25 cellular contexts compared by ENCODE assay signal in genomic region chr10:64449603-64450002, GRCh38.
"Had no signal": no experiment of that assay in that cellular context is flagged by ENCODE, and none has a peak within 500 bp of the region (broad histone marks: within the 10 kb centered on the region; RNA-seq: fewer than 3 reads in every experiment).

No MANE protein-coding gene starts in this region.

- ATAC-seq: stimulated activated effector memory CD8-positive, alpha-beta T cell treated with anti-CD3 and anti-CD28 coated beads, Interleukin-12 subunit alpha, Interleukin-12 subunit beta, amount 100 ng/mL, for 72 hours; stimulated activated memory B cell treated with anti-CD40 and anti-IgM and Interleukin-4, amounts not matched to agents 10 μg/mL and 1 μg/mL and 100 μg/mL, for 72 hours; stimulated activated naive B cell treated with anti-CD40 and anti-IgM and Interleukin-4, amounts not matched to agents 10 μg/mL and 1 μg/mL and 100 μg/mL, for 72 hours; stimulated activated naive CD8-positive, alpha-beta T cell treated with anti-CD3 and anti-CD28 coated beads, Interleukin-15, amount 100 ng/mL, for 72 hours; stimulated activated naive CD8-positive, alpha-beta T cell treated with anti-CD3 and anti-CD28 coated beads, Interleukin-15, Interleukin-2, amounts not matched to agents 100 U/mL and 50 U/mL, for 24 hours; upper lobe of right lung had no signal

- H3K4me1 ChIP-seq: stomach, testis, thyroid gland, tibial artery, tibial nerve, transverse colon, upper lobe of left lung, upper lobe of right lung, uterus, vagina had no signal

- H3K9me3 ChIP-seq: testis, thoracic aorta, thyroid gland, tibial artery, transverse colon, upper lobe of left lung, upper lobe of right lung, uterus, vagina had no signal

- H3K27me3 ChIP-seq: stomach, testis, thyroid gland, tibial artery, tibial nerve, transverse colon, upper lobe of left lung, upper lobe of right lung, uterus, vagina had no signal

- H3K36me3 ChIP-seq: stomach, thoracic aorta, thyroid gland, tibial artery, tibial nerve, transverse colon, upper lobe of left lung, upper lobe of right lung, uterus, vagina had no signal

- H3K27ac ChIP-seq: stomach, testis, thoracic aorta, thyroid gland, tibial artery, tibial nerve, transverse colon, upper lobe of left lung, upper lobe of right lung, uterus, vagina had no signal

- DNase-seq: stimulated activated CD4-positive, alpha-beta T cell treated with anti-CD3 and anti-CD28 coated beads, Interleukin-2, amount 100 ng/mL, for 48 hours; stimulated activated CD4-positive, alpha-beta T cell treated with anti-CD3 and anti-CD28 coated beads, Interleukin-4, amount 100 ng/mL, for 1 hour; stimulated activated CD4-positive, alpha-beta T cell treated with anti-CD3 and anti-CD28 coated beads, Interleukin-4, amount 100 ng/mL, for 24 hours; stimulated activated CD4-positive, alpha-beta T cell treated with anti-CD3 and anti-CD28 coated beads, Interleukin-4, amount 100 ng/mL, for 4 hours; stimulated activated CD8-positive, alpha-beta memory T cell treated with anti-CD3 and anti-CD28 coated beads, Interleukin-4, amount 100 ng/mL, for 48 hours; stimulated activated naive B cell treated with anti-CD40 and anti-IgM and Interleukin-4, amounts not matched to agents 10 μg/mL and 1 μg/mL and 100 μg/mL, for 72 hours; stimulated activated naive CD4-positive, alpha-beta T cell; stimulated activated naive CD4-positive, alpha-beta T cell treated with Interleukin-2 at 50 U/mL for 16 hours; stimulated activated naive CD8-positive, alpha-beta T cell treated with anti-CD3 and anti-CD28 coated beads, Interleukin-15, amount 100 ng/mL, for 72 hours; stimulated activated naive CD8-positive, alpha-beta T cell treated with anti-CD3 and anti-CD28 coated beads, Interleukin-15, Interleukin-2, amounts not matched to agents 100 U/mL and 50 U/mL, for 24 hours; stomach; substantia nigra; testis; thyroid gland; tibial artery; transverse colon; trophoblast cell; upper lobe of left lung; upper lobe of right lung; uterus had no signal

- H3K4me3 ChIP-seq: stomach, testis, thoracic aorta, thyroid gland, tibial artery, tibial nerve, transverse colon, upper lobe of left lung, upper lobe of right lung, uterus, vagina had no signal
